8 cellular contexts compared by ENCODE assay signal in the genomic region with DNA sequence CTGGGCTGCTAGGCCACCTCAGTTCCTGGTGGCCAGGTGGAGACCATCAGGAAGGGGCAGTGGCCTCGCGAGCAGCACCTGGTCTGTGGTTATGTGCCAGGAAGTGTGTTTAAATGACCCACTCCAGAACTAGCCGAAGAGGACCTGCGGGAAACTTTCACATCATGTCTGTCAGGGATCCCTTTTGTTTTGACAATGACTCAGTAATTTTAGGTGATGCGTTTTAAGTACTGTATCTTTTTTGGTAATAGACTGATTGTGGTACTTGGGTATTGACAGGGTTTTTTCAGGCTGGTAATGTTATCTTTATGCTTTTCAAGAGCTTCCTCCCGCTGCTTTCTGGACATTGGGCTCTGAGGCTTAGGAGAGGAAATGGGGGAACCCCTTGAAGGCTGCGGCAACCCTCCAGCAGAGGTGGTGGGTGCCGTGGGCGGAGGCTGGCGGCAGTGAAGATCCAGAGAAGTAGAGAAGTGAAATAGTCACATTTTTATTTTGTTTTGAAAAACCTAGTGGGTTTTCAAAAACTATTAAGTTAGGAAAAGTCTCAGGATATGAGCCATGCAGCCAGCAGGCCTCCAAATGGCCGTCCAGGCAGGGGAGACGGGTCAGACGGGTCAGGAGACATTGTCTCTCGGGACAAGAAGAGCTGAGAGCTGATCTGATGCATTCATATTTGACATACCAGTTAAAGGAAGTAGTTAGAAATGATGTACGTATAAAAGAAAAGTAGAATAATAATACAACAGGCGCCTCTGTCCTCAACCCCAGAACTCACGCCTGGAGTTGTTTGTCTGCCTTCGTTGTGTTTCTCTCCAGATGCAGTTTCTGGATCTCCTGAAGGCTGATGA. TPM values are rescaled to one million over a fixed set of nuclear protein-coding genes. Genes with fewer than 3 reads are reported as not detected.
DNase-seq lines count a peak whose midpoint lies in the region; ATAC-seq and TF ChIP-seq lines count a peak whose summit lies in the region.

No MANE protein-coding gene starts in this region.

- intact Hi-C loops in mammary epithelial cell (cut with micrococcal nuclease) = no loop called here

- H4K20me1 ChIP-seq in mammary epithelial cell (ENCODE audit: insufficient read depth, low read length) = peaks cover 3% of the 10 kb centered on the region

- no peaks in the 10 kb centered on the region for H3K27me3 ChIP-seq in mammary epithelial cell (ENCODE audit: insufficient read depth, low read length)

- ATAC-seq in GM21619 (IDR thresholded peaks at IDR 0.05; ENCODE audit: unreplicated experiment) = peak; percentile 87

- H3K4me2 ChIP-seq in mammary epithelial cell (ENCODE audit: insufficient read depth, low read depth, low read length) = no peak overlapping the region

- 0 out of 2 replicates have a peak overlapping the region, but pooled peaks have one; percentile 2 for H3K4me3 ChIP-seq in GM12865 (ENCODE audit: low read depth, low read length)
- no peak overlapping the region for H3K4me3 ChIP-seq in mammary epithelial cell (replicated peaks in 1 of 3; ENCODE audit: insufficient read depth in 1 of 3, low read depth in 2 of 3, low read length in 3 of 3)

- H3K9me3 ChIP-seq in mammary epithelial cell (replicated peaks; ENCODE audit: insufficient read depth, low read length) = peaks cover 12% of the 10 kb centered on the region

- CTCF ChIA-PET in mammary epithelial cell (lab: Charles Lee; ENCODE audit: low non-redundant PET) = no interaction called here

- no peak overlapping the region for H2AFZ ChIP-seq in mammary epithelial cell (ENCODE audit: low read depth, low read length)

- peak; percentile 63 for DNase-seq in GM12865 (ENCODE audit: low read depth)
- peak; percentile 46 for DNase-seq in MV-4-11 (lab: John Stamatoyannopoulos, UW)
- DNase-seq in mammary epithelial cell = peak; percentile 24
- peak; percentile 57 to 72 for DNase-seq in stimulated activated CD4-positive, alpha-beta T cell treated with anti-CD3 and anti-CD28 coated beads, Interleukin-2, amount 100 ng/mL, for 24 hours
- DNase-seq in amygdala (lab: John Stamatoyannopoulos, UW) = no peak
- no peak for DNase-seq in GM03348 (ENCODE audit: low spot score)
- DNase-seq in NAMALWA (ENCODE audit: low spot score) = no peak

- 62% methylated on average over 16 of the region's 18 CpGs for WGBS in mammary epithelial cell (ENCODE audit: low coverage, missing lambda C conversion rate)

- in situ Hi-C loops in mammary epithelial cell (cut with MboI; ENCODE audit: low sequenced_read_pairs in 2 of 2) = no loop called here

- no peaks in the 10 kb centered on the region for H3K36me3 ChIP-seq in mammary epithelial cell (ENCODE audit: insufficient read depth, low read length)

- dilution Hi-C loops in mammary epithelial cell (cut with HindIII; ENCODE audit: low sequenced_read_pairs) = no loop called here

- peaks cover 10% of the 10 kb centered on the region for H3K4me1 ChIP-seq in mammary epithelial cell (ENCODE audit: insufficient read depth, low read length)

- H3K9ac ChIP-seq in mammary epithelial cell (ENCODE audit: insufficient read depth, low read length) = no peak overlapping the region

- H3K27ac ChIP-seq in mammary epithelial cell (ENCODE audit: insufficient read depth, low read depth, low read length) = no peak overlapping the region

- BruUV-seq in mammary epithelial cell (replicated peaks; lab: Mats Ljungman, UMichigan) = no TSS peak

- no peak for TF ChIP-seq CTCF in GM12865 (IDR thresholded peaks at IDR 0.05; ENCODE audit: insufficient read depth, low read depth, low read length, missing control alignments)
- TF ChIP-seq CTCF in mammary epithelial cell (conservative IDR thresholded peaks at IDR 0.05 in 1 of 2, IDR thresholded peaks at IDR 0.05 in 1 of 2; ENCODE audit: extremely low read depth in 1 of 2, insufficient read depth in 1 of 2, low read depth in 1 of 2, low read length in 2 of 2) = no peak

- H3K79me2 ChIP-seq in mammary epithelial cell (ENCODE audit: insufficient read depth, low read length) = peaks cover 100% of the 10 kb centered on the region

RNA-seq across cellular contexts. Expression of gene PPP2R2D, which starts 27.7 kb away (rescaled TPM):
- total RNA-seq in mammary epithelial cell = 10 to 100 TPM; 33.7 to 36.5 TPM
- 42.4 TPM for polyA plus RNA-seq in mammary epithelial cell
- 63.3 TPM for polyA minus RNA-seq in mammary epithelial cell

RNA-seq across cellular contexts. Expression of gene BNIP3, which starts 53.3 kb away (rescaled TPM):
- 10 to 100 TPM; 50.8 to 65.2 TPM for total RNA-seq in mammary epithelial cell
- 102 TPM for polyA plus RNA-seq in mammary epithelial cell
- polyA minus RNA-seq in mammary epithelial cell = 55.5 TPM

Comparison
In these comparisons a context has a peak if more than half of its experiments do, and no peak if none do; other contexts are left out.
1. DNase-seq: peak in GM12865 (single experiment), MV-4-11 (single experiment), mammary epithelial cell (single experiment) and stimulated activated CD4-positive, alpha-beta T cell treated with anti-CD3 and anti-CD28 coated beads, Interleukin-2, amount 100 ng/mL, for 24 hours (2 of 2); none in amygdala (0 of 56), GM03348 (single experiment) and NAMALWA (single experiment).